8 cellular contexts compared by ENCODE assay signal in the genomic region with DNA sequence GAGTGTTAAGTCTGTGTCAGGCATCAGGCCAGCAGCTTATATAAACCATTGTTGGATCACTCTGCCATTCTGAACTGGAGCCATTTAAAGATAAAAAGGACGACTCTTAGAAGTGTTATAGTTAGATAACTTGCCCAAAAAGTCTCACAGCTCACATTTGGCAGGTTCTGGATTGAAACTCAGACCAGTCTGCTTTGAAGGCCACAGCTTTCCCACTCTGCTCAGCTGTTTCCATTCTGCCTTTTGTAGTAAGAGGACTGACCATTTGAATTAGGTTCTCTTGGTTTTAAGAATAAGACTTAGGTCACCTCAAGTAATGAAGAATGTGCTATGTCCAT.
A peak's percentile ranks its signal among the peaks of the same experiment; 100 is the strongest.
DNase-seq lines count a peak whose midpoint lies in the region; ATAC-seq and TF ChIP-seq lines count a peak whose summit lies in the region.

No MANE protein-coding gene starts in this region.

- peak overlapping the region; percentile 94 for H2BK120ac ChIP-seq in IMR-90 (ENCODE audit: low read depth, low read length)

- no peak overlapping the region for H3K56ac ChIP-seq in IMR-90 (ENCODE audit: extremely low read depth, insufficient read depth, low read length)

- no CpG with 5 or more reads among the region's 1 CpG for WGBS in IMR-90 (ENCODE audit: extremely low coverage in 2 of 2, insufficient read length in 1 of 2), 2 experiments
- 0% methylated on average over 1 of the region's 1 CpG for WGBS in prostate gland

- H3K14ac ChIP-seq in IMR-90 (replicated peaks; ENCODE audit: low read depth, low read length), result peak overlapping the region; percentile 88

- peak overlapping the region; percentile 87; the same call in 1 of the 2 replicates for H3K18ac ChIP-seq in IMR-90 (ENCODE audit: low read depth, low read length)

- peak overlapping the region; percentile 13 for H3K23ac ChIP-seq in IMR-90 (ENCODE audit: low read depth, low read length)

- peak overlapping the region; percentile 48 for H3K4me2 ChIP-seq in IMR-90 (ENCODE audit: low read depth, low read length)

- in situ Hi-C loops in IMR-90 (cut with MboI; ENCODE audit: low sequenced_read_pairs), result no loop called here

- peak overlapping the region; percentile 98 for H3K4ac ChIP-seq in IMR-90 (ENCODE audit: low read depth, low read length)

- peak overlapping the region; percentile 83 for H2BK5ac ChIP-seq in IMR-90 (ENCODE audit: low read depth, low read length, poor library complexity, severe bottlenecking)

- H3K36me3 ChIP-seq in IMR-90 (ENCODE audit: control insufficient read depth, insufficient read depth, low read length) (no peaks in the 10 kb centered on the region), prostate gland (no peaks in the 10 kb centered on the region)

- POLR2A ChIA-PET in IMR-90 (lab: Charles Lee; ENCODE audit: unreplicated experiment), result no interaction called here

- TF ChIP-seq POLR2A in IMR-90 (IDR thresholded peaks at IDR 0.05; ENCODE audit: low read depth, low read length), result no peak
- TF ChIP-seq POLR2A in prostate gland (IDR thresholded peaks at IDR 0.05), result no peak

- H3K9me3 ChIP-seq in IMR-90 (ENCODE audit: control insufficient read depth, insufficient read depth, low read length), result no peaks in the 10 kb centered on the region
- H3K9me3 ChIP-seq in prostate gland, result no peaks in the 10 kb centered on the region

- H4K91ac ChIP-seq in IMR-90 (ENCODE audit: insufficient read depth, low read depth, low read length), result peak overlapping the region; percentile 93

- peaks cover 25% of the 10 kb centered on the region for H3K4me1 ChIP-seq in IMR-90 (ENCODE audit: control insufficient read depth, insufficient read depth, low read length)
- no peaks in the 10 kb centered on the region for H3K4me1 ChIP-seq in prostate gland (replicated peaks)

- dilution Hi-C loops in IMR-90 (cut with HindIII; ENCODE audit: low sequenced_read_pairs, unreplicated experiment), result no loop called here

- ATAC-seq in IMR-90 (ENCODE audit: low read depth), result no peak; the same call in 1 of the 2 replicates

- CTCF ChIA-PET in Calu3 (lab: Charles Lee) (interaction anchor here (0.6 to 2.1 kb wide), 6 partner anchors 16 to 206 kb away, joined by 3 to 9 read pairs (median 4); a partner anchor contains a TSS), IMR-90 (lab: Yijun Ruan, JAX) (interaction anchor here (0.6 kb wide), 1 partner anchor 15 kb away, joined by 3 read pairs; no protein-coding TSS in a partner anchor)

- H3K27ac ChIP-seq in IMR-90 (ENCODE audit: insufficient read depth, low read length), result peak overlapping the region; percentile 59
- no peak overlapping the region for H3K27ac ChIP-seq in prostate gland

- H3K9ac ChIP-seq in IMR-90 (ENCODE audit: low read depth, low read length), result no peak overlapping the region

- H3K4me3 Mint-ChIP-seq in Calu3 (ENCODE audit: low read depth, unreplicated experiment) (peak overlapping the region; percentile 8), chondrocyte (ENCODE audit: unreplicated experiment) (no peak overlapping the region)

- H2BK20ac ChIP-seq in IMR-90 (ENCODE audit: low read depth, low read length), result peak overlapping the region; percentile 96

- BruUV-seq in Calu3 (replicated peaks; lab: Mats Ljungman, UMichigan) (no TSS peak), IMR-90 (replicated peaks; lab: Mats Ljungman, UMichigan) (no TSS peak)

- no peaks in the 10 kb centered on the region for H4K20me1 ChIP-seq in IMR-90 (ENCODE audit: insufficient read depth, low read length)

- H3K9me3 Mint-ChIP-seq in Calu3 (ENCODE audit: low read depth, unreplicated experiment) (no peaks in the 10 kb centered on the region), chondrocyte (ENCODE audit: low read depth) (peaks cover 6% of the 10 kb centered on the region)

- intact Hi-C loops in Calu3 (cut with micrococcal nuclease; ENCODE audit: unreplicated experiment), result loop anchor here (2.0 kb wide), 2 partner anchors 196 to 238 kb away; no protein-coding TSS in a partner anchor
- intact Hi-C loops in IMR-90 (cut with micrococcal nuclease), result no loop called here
- intact Hi-C loops in prostate gland (cut with DNase I), result no loop called here

- peak overlapping the region; percentile 80; the same call in 1 of the 2 replicates for H4K5ac ChIP-seq in IMR-90 (ENCODE audit: low read depth, low read length)

- H2AFZ ChIP-seq in IMR-90 (replicated peaks; ENCODE audit: low read length, poor library complexity), result no peak overlapping the region

- H3K27me3 Mint-ChIP-seq in Calu3 (ENCODE audit: unreplicated experiment) (no peaks in the 10 kb centered on the region), chondrocyte (ENCODE audit: low read depth) (no peaks in the 10 kb centered on the region)

- H2AK9ac ChIP-seq in IMR-90 (replicated peaks; ENCODE audit: low read depth, low read length, poor library complexity), result no peak overlapping the region

- TF ChIP-seq CTCF in Calu3 (IDR thresholded peaks at IDR 0.05; ENCODE audit: unreplicated experiment), result no peak
- TF ChIP-seq CTCF in IMR-90 (conservative IDR thresholded peaks at IDR 0.05; ENCODE audit: low read depth, low read length), result no peak
- TF ChIP-seq CTCF in chondrocyte (IDR thresholded peaks at IDR 0.05), result no peak
- no peak for TF ChIP-seq CTCF in prostate gland (IDR thresholded peaks at IDR 0.05)

- DNase-seq in Calu3 (no peak), IMR-90 (no peak), chondrocyte (ENCODE audit: low spot score) (no peak), prostate gland (ENCODE audit: low spot score) (peak; percentile 81), DMS153 (lab: John Stamatoyannopoulos, UW) (no peak), GDM1 (lab: John Stamatoyannopoulos, UW) (no peak), glomerular visceral epithelial cell (ENCODE audit: extremely low spot score) (no peak), dermis blood vessel endothelial cell (no peak)

- no peak for TF ChIP-seq RAD21 in IMR-90 (IDR thresholded peaks at IDR 0.05; ENCODE audit: low read length)

- H3K4me1 Mint-ChIP-seq in Calu3 (ENCODE audit: low read depth, unreplicated experiment) (peaks cover 47% of the 10 kb centered on the region), chondrocyte (ENCODE audit: low read depth) (peaks cover 67% of the 10 kb centered on the region)

- H3K36me3 Mint-ChIP-seq in Calu3 (ENCODE audit: insufficient read depth, unreplicated experiment) (peaks cover 19% of the 10 kb centered on the region), chondrocyte (ENCODE audit: low read depth) (no peaks in the 10 kb centered on the region)

- H4K8ac ChIP-seq in IMR-90 (ENCODE audit: low read depth in 2 of 2, low read length in 2 of 2), result peak overlapping the region; percentile 7 to 75; a peak in 2 of 4 replicates

- H3K4me3 ChIP-seq in IMR-90 (ENCODE audit: insufficient read depth, low read depth, low read length) (no peak overlapping the region), prostate gland (no peak overlapping the region)

- H3K9me1 ChIP-seq in IMR-90 (ENCODE audit: insufficient read depth, low read length), result peaks cover 20% of the 10 kb centered on the region

- H3K27ac Mint-ChIP-seq in Calu3 (ENCODE audit: unreplicated experiment), result peak overlapping the region; percentile 81
- peak overlapping the region; percentile 37 for H3K27ac Mint-ChIP-seq in chondrocyte (ENCODE audit: unreplicated experiment)

- H2AK5ac ChIP-seq in IMR-90 (ENCODE audit: low read depth, low read length), result peak overlapping the region; percentile 99

- H3K27me3 ChIP-seq in IMR-90 (ENCODE audit: control insufficient read depth, insufficient read depth, low read length) (no peaks in the 10 kb centered on the region), prostate gland (replicated peaks; ENCODE audit: insufficient read depth) (no peaks in the 10 kb centered on the region)

- H2BK15ac ChIP-seq in IMR-90 (ENCODE audit: low read depth, low read length), result peak overlapping the region; percentile 98

- no peaks in the 10 kb centered on the region for H3K79me1 ChIP-seq in IMR-90 (ENCODE audit: low read depth in 1 of 2, low read length in 2 of 2)

TF ChIP-seq in IMR-90, 13 proteins besides CTCF, POLR2A, EP300 and RAD21:
- no peak for TF ChIP-seq MXI1 (IDR thresholded peaks at IDR 0.05; ENCODE audit: borderline replicate concordance, low read depth, low read length)
- no peak for TF ChIP-seq FOS (IDR thresholded peaks at IDR 0.05; ENCODE audit: low read depth, low read length)
- TF ChIP-seq RCOR1 (IDR thresholded peaks at IDR 0.05; ENCODE audit: insufficient replicate concordance, low read length), result no peak
- TF ChIP-seq, protein P1, sequence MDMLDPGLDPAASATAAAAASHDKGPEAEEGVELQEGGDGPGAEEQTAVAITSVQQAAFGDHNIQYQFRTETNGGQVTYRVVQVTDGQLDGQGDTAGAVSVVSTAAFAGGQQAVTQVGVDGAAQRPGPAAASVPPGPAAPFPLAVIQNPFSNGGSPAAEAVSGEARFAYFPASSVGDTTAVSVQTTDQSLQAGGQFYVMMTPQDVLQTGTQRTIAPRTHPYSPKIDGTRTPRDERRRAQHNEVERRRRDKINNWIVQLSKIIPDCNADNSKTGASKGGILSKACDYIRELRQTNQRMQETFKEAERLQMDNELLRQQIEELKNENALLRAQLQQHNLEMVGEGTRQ (IDR thresholded peaks at IDR 0.05; ENCODE audit: low read depth, low read length), result no peak
- TF ChIP-seq SMC3 (IDR thresholded peaks at IDR 0.05; ENCODE audit: low read depth, low read length), result no peak
- no peak for TF ChIP-seq CHD1 (IDR thresholded peaks at IDR 0.05; ENCODE audit: low read depth, low read length)
- no peak for TF ChIP-seq RFX5 (IDR thresholded peaks at IDR 0.05; ENCODE audit: low read depth, low read length)
